Comparison of ENCODE assay signal across 10 cellular contexts in the genomic region with DNA sequence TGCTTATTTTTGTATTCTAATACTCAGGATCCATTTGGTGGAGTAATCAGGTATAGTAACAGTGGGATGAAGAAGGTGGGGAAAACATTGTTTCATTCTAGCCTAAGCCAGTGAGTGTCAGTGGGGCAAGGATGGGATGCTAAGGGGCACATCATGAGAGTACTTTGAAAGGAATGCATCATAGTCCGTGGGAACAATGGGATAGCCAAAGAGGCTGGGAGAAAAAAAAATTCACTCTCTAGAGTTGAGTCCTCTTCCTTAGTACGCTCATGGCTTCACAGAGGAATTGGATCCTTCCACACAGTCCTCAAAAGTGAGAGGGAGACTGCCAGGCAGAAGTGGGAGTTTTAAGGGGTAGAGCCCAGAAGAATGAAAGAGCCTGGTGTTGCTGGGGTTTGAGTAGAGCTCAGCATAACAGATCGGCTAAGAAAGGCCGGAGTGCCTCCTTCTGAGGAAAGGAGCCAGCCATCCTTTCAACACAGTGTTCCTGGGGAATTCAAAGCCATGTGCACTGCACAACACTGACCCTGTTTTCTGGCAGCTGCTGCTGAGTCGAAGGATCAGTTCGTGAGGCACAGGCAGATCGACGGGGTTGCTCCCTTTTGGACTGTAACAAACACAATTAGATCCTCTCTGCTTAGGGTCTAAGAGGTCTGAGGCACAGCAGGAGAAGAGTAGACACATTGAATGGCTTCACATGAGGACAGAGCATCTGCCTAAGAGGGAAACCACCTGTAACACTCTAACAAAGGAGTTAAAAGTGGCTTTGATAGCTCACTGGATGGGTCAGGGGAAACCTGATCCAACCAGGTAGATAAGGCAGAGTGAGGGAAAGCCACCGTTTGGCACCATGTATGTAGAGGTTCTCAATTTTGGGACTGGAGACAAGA.
A peak's percentile ranks its signal among the peaks of the same experiment; 100 is the strongest.
DNase-seq lines count a peak whose midpoint lies in the region; ATAC-seq and TF ChIP-seq lines count a peak whose summit lies in the region.
"Had no signal": no experiment of that assay in that cellular context is flagged by ENCODE, and none has a peak within 500 bp of the region (broad histone marks: within the 10 kb centered on the region; RNA-seq: fewer than 3 reads in every experiment).

No MANE protein-coding gene starts in this region.

- no peak for DNase-seq in activated CD8-positive, alpha-beta T cell treated with anti-CD3 and anti-CD28 coated beads for 36 hours
- DNase-seq in activated CD8-positive, alpha-beta T cell treated with anti-CD3 and anti-CD28 coated beads, Interleukin-2, amount 10 ng/mL, durations not matched to agents 7 days and 5 days: no peak
- DNase-seq in WTC11 (ENCODE audit: low spot score): no peak
- peak; percentile 46 to 75 (median 66) for DNase-seq in right cardiac atrium
- no peak for DNase-seq in stimulated activated naive B cell treated with anti-CD40 and anti-IgM and Interleukin-4, amounts not matched to agents 10 μg/mL and 1 μg/mL and 100 μg/mL, for 72 hours
- no peak for DNase-seq in dermis blood vessel endothelial cell
- no peak for DNase-seq in DMS53 (lab: John Stamatoyannopoulos, UW)
- DNase-seq: activated gamma-delta T cell, NCI-H524 had no signal

- TF ChIP-seq CTCF in activated CD8-positive, alpha-beta T cell treated with anti-CD3 and anti-CD28 coated beads for 36 hours (IDR thresholded peaks at IDR 0.05): no peak
- no peak for TF ChIP-seq CTCF in WTC11 (IDR thresholded peaks at IDR 0.05)

- no peaks in the 10 kb centered on the region for H3K27me3 ChIP-seq in right cardiac atrium (ENCODE audit: control insufficient read depth, insufficient read depth)

- no peaks in the 10 kb centered on the region for H3K4me1 ChIP-seq in right cardiac atrium (ENCODE audit: control insufficient read depth, insufficient read depth, low read length)

- WGBS in right cardiac atrium: 52% methylated on average over 9 of the region's 9 CpGs

- CTCF ChIA-PET in activated CD8-positive, alpha-beta T cell treated with anti-CD3 and anti-CD28 coated beads for 36 hours (lab: Charles Lee): interaction anchor here (1.2 kb wide), 1 partner anchor 12 kb away, joined by 3 read pairs; no protein-coding TSS in a partner anchor
- CTCF ChIA-PET in activated CD8-positive, alpha-beta T cell treated with anti-CD3 and anti-CD28 coated beads, Interleukin-2, amount 10 ng/mL, durations not matched to agents 7 days and 5 days (lab: Charles Lee): interaction anchor here (0.6 kb wide), 1 partner anchor 256 kb away, joined by 4 read pairs; no protein-coding TSS in a partner anchor
- CTCF ChIA-PET in WTC11 (lab: Charles Lee): interaction anchor here (1.0 kb wide), 1 partner anchor 14 kb away, joined by 3 read pairs; no protein-coding TSS in a partner anchor

- H3K4me1 Mint-ChIP-seq in activated CD8-positive, alpha-beta T cell treated with anti-CD3 and anti-CD28 coated beads for 36 hours (ENCODE audit: low read depth): peaks cover 42% of the 10 kb centered on the region
- H3K4me1 Mint-ChIP-seq in activated CD8-positive, alpha-beta T cell treated with anti-CD3 and anti-CD28 coated beads, Interleukin-2, amount 10 ng/mL, durations not matched to agents 7 days and 5 days (ENCODE audit: low read depth): peaks cover 24% of the 10 kb centered on the region
- H3K4me1 Mint-ChIP-seq in WTC11: peaks cover 29% of the 10 kb centered on the region
- peaks cover 47 to 78% of the 10 kb centered on the region in 2 donors for H3K4me1 Mint-ChIP-seq in stimulated activated naive B cell treated with anti-CD40 and anti-IgM and Interleukin-4, amounts not matched to agents 10 μg/mL and 1 μg/mL and 100 μg/mL, for 72 hours

- no peaks in the 10 kb centered on the region for H3K9me3 Mint-ChIP-seq in activated CD8-positive, alpha-beta T cell treated with anti-CD3 and anti-CD28 coated beads for 36 hours
- no peaks in the 10 kb centered on the region for H3K9me3 Mint-ChIP-seq in activated CD8-positive, alpha-beta T cell treated with anti-CD3 and anti-CD28 coated beads, Interleukin-2, amount 10 ng/mL, durations not matched to agents 7 days and 5 days (ENCODE audit: insufficient read depth)
- H3K9me3 Mint-ChIP-seq in WTC11: no peaks in the 10 kb centered on the region
- no peaks in the 10 kb centered on the region for H3K9me3 Mint-ChIP-seq in stimulated activated naive B cell treated with anti-CD40 and anti-IgM and Interleukin-4, amounts not matched to agents 10 μg/mL and 1 μg/mL and 100 μg/mL, for 72 hours

- H3K4me3 ChIP-seq in right cardiac atrium (ENCODE audit: low read length): no peak overlapping the region

- H3K27ac Mint-ChIP-seq in activated CD8-positive, alpha-beta T cell treated with anti-CD3 and anti-CD28 coated beads for 36 hours: peak overlapping the region; percentile 7
- H3K27ac Mint-ChIP-seq in activated CD8-positive, alpha-beta T cell treated with anti-CD3 and anti-CD28 coated beads, Interleukin-2, amount 10 ng/mL, durations not matched to agents 7 days and 5 days: no peak overlapping the region
- H3K27ac Mint-ChIP-seq in WTC11: peak overlapping the region; percentile 91
- peak overlapping the region; percentile 86 for H3K27ac Mint-ChIP-seq in stimulated activated naive B cell treated with anti-CD40 and anti-IgM and Interleukin-4, amounts not matched to agents 10 μg/mL and 1 μg/mL and 100 μg/mL, for 72 hours

- H3K4me3 Mint-ChIP-seq in activated CD8-positive, alpha-beta T cell treated with anti-CD3 and anti-CD28 coated beads for 36 hours: no peak overlapping the region
- no peak overlapping the region for H3K4me3 Mint-ChIP-seq in activated CD8-positive, alpha-beta T cell treated with anti-CD3 and anti-CD28 coated beads, Interleukin-2, amount 10 ng/mL, durations not matched to agents 7 days and 5 days
- no peak overlapping the region for H3K4me3 Mint-ChIP-seq in WTC11
- no peak overlapping the region for H3K4me3 Mint-ChIP-seq in stimulated activated naive B cell treated with anti-CD40 and anti-IgM and Interleukin-4, amounts not matched to agents 10 μg/mL and 1 μg/mL and 100 μg/mL, for 72 hours

- intact Hi-C loops in activated CD8-positive, alpha-beta T cell treated with anti-CD3 and anti-CD28 coated beads for 36 hours (cut with micrococcal nuclease): no loop called here
- intact Hi-C loops in right cardiac atrium (cut with DNase I): no loop called here

- POLR2A ChIA-PET in activated CD8-positive, alpha-beta T cell treated with anti-CD3 and anti-CD28 coated beads for 36 hours (lab: Charles Lee): interaction anchor here (1.3 kb wide), 1 partner anchor 72 kb away, joined by 4 read pairs; no protein-coding TSS in a partner anchor
- POLR2A ChIA-PET in activated CD8-positive, alpha-beta T cell treated with anti-CD3 and anti-CD28 coated beads, Interleukin-2, amount 10 ng/mL, durations not matched to agents 7 days and 5 days (lab: Charles Lee): no interaction called here
- POLR2A ChIA-PET in WTC11 (lab: Charles Lee): no interaction called here

- H3K36me3 Mint-ChIP-seq in activated CD8-positive, alpha-beta T cell treated with anti-CD3 and anti-CD28 coated beads for 36 hours (ENCODE audit: low read depth): peaks cover 28% of the 10 kb centered on the region
- H3K36me3 Mint-ChIP-seq in activated CD8-positive, alpha-beta T cell treated with anti-CD3 and anti-CD28 coated beads, Interleukin-2, amount 10 ng/mL, durations not matched to agents 7 days and 5 days (ENCODE audit: low read depth): peaks cover 44% of the 10 kb centered on the region
- H3K36me3 Mint-ChIP-seq in WTC11: peaks cover 26% of the 10 kb centered on the region
- peaks cover 39 to 64% of the 10 kb centered on the region in 2 donors for H3K36me3 Mint-ChIP-seq in stimulated activated naive B cell treated with anti-CD40 and anti-IgM and Interleukin-4, amounts not matched to agents 10 μg/mL and 1 μg/mL and 100 μg/mL, for 72 hours

- H3K27me3 Mint-ChIP-seq in activated CD8-positive, alpha-beta T cell treated with anti-CD3 and anti-CD28 coated beads for 36 hours: no peaks in the 10 kb centered on the region
- H3K27me3 Mint-ChIP-seq in activated CD8-positive, alpha-beta T cell treated with anti-CD3 and anti-CD28 coated beads, Interleukin-2, amount 10 ng/mL, durations not matched to agents 7 days and 5 days (ENCODE audit: low read depth): no peaks in the 10 kb centered on the region
- H3K27me3 Mint-ChIP-seq in WTC11 (ENCODE audit: low read depth): no peaks in the 10 kb centered on the region
- no peaks in the 10 kb centered on the region for H3K27me3 Mint-ChIP-seq in stimulated activated naive B cell treated with anti-CD40 and anti-IgM and Interleukin-4, amounts not matched to agents 10 μg/mL and 1 μg/mL and 100 μg/mL, for 72 hours

- H3K27ac ChIP-seq in right cardiac atrium (ENCODE audit: low read length): no peak overlapping the region

- H3K9me3 ChIP-seq in right cardiac atrium (ENCODE audit: control insufficient read depth, low read length): no peaks in the 10 kb centered on the region

- no peak for ATAC-seq in activated CD8-positive, alpha-beta T cell treated with anti-CD3 and anti-CD28 coated beads for 36 hours
- no peak for ATAC-seq in activated CD8-positive, alpha-beta T cell treated with anti-CD3 and anti-CD28 coated beads, Interleukin-2, amount 10 ng/mL, durations not matched to agents 7 days and 5 days
- ATAC-seq in WTC11: peak; percentile 93
- ATAC-seq in right cardiac atrium: peak; percentile 75 to 94
- no peak for ATAC-seq in stimulated activated naive B cell treated with anti-CD40 and anti-IgM and Interleukin-4, amounts not matched to agents 10 μg/mL and 1 μg/mL and 100 μg/mL, for 72 hours (replicated peaks)
- no peak for ATAC-seq in HG02884 (IDR thresholded peaks at IDR 0.05; ENCODE audit: unreplicated experiment)

TF ChIP-seq in WTC11, 78 proteins besides CTCF, POLR2A, EP300 and RAD21 (continues in another document):
- no peak for TF ChIP-seq FOXJ3 (CRISPR knock-in tag; IDR thresholded peaks at IDR 0.05; ENCODE audit: borderline replicate concordance)

Comparison
In these comparisons a context has a peak if more than half of its experiments do, and no peak if none do; other contexts are left out.
1. ATAC-seq: peak in WTC11 (single experiment) and right cardiac atrium (2 of 2); none in activated CD8-positive, alpha-beta T cell treated with anti-CD3 and anti-CD28 coated beads for 36 hours (single experiment), activated CD8-positive, alpha-beta T cell treated with anti-CD3 and anti-CD28 coated beads, Interleukin-2, amount 10 ng/mL, durations not matched to agents 7 days and 5 days (single experiment), stimulated activated naive B cell treated with anti-CD40 and anti-IgM and Interleukin-4, amounts not matched to agents 10 μg/mL and 1 μg/mL and 100 μg/mL, for 72 hours (0 of 2) and HG02884 (single experiment).
2. DNase-seq: peak in right cardiac atrium (3 of 3); none in activated CD8-positive, alpha-beta T cell treated with anti-CD3 and anti-CD28 coated beads for 36 hours (single experiment), activated CD8-positive, alpha-beta T cell treated with anti-CD3 and anti-CD28 coated beads, Interleukin-2, amount 10 ng/mL, durations not matched to agents 7 days and 5 days (single experiment), WTC11 (single experiment), stimulated activated naive B cell treated with anti-CD40 and anti-IgM and Interleukin-4, amounts not matched to agents 10 μg/mL and 1 μg/mL and 100 μg/mL, for 72 hours (single experiment), dermis blood vessel endothelial cell (single experiment) and DMS53 (single experiment).